Comparison of ENCODE assay signal across 14 cellular contexts in genomic region chr10:95334793-95335120, GRCh38. TPM values are rescaled to one million over a fixed set of nuclear protein-coding genes. Genes with fewer than 3 reads are reported as not detected.
DNase-seq lines count a peak whose midpoint lies in the region; ATAC-seq and TF ChIP-seq lines count a peak whose summit lies in the region.
"Had no signal": no experiment of that assay in that cellular context is flagged by ENCODE, and none has a peak within 500 bp of the region (broad histone marks: within the 10 kb centered on the region; RNA-seq: fewer than 3 reads in every experiment).

No MANE protein-coding gene starts in this region.

- no peak for TF ChIP-seq CTCF in heart left ventricle (IDR thresholded peaks at IDR 0.05)
- TF ChIP-seq CTCF in fibroblast of lung (conservative IDR thresholded peaks at IDR 0.05 in 1 of 2, IDR thresholded peaks at IDR 0.05 in 1 of 2; ENCODE audit: low read depth in 1 of 2, low read length in 2 of 2), result no peak
- TF ChIP-seq CTCF in parathyroid adenoma (IDR thresholded peaks at IDR 0.05), result no peak
- TF ChIP-seq CTCF in uterus (IDR thresholded peaks at IDR 0.05), result no peak

- 26 to 65% (median 53%) methylated on average over 3 of the region's 3 CpGs for WGBS in heart left ventricle, 4 donors

- DNase-seq in heart left ventricle (no peak), Right ventricle myocardium inferior (ENCODE audit: missing footprints) (no peak), fibroblast of lung (ENCODE audit: low read depth in 2 of 2) (no peak), uterus (no peak), GDM1 (lab: John Stamatoyannopoulos, UW) (no peak)
- DNase-seq: activated CD4-positive, CD25-positive, alpha-beta regulatory T cell treated with anti-CD3 and anti-CD28 coated beads, Interleukin-2, amount 50 U/mL, for 72 hours; effector memory CD8-positive, alpha-beta T cell; Karpas-422; T-cell had no signal

- no peak overlapping the region for H2AFZ ChIP-seq in fibroblast of lung (ENCODE audit: low read length)
- no peak overlapping the region for H2AFZ ChIP-seq in parathyroid adenoma
- H2AFZ ChIP-seq: hepatocyte had no signal

- H3K9me3 ChIP-seq in heart left ventricle, result no peaks in the 10 kb centered on the region
- no peaks in the 10 kb centered on the region for H3K9me3 ChIP-seq in fibroblast of lung (ENCODE audit: control insufficient read depth, insufficient read depth, low read depth, low read length)
- no peaks in the 10 kb centered on the region for H3K9me3 ChIP-seq in parathyroid adenoma (ENCODE audit: control insufficient read depth, low read length)
- H3K9me3 ChIP-seq in uterus, result no peaks in the 10 kb centered on the region

- H3K27me3 ChIP-seq in heart left ventricle (no peaks in the 10 kb centered on the region), fibroblast of lung (ENCODE audit: control insufficient read depth, insufficient read depth, low read length) (no peaks in the 10 kb centered on the region), parathyroid adenoma (ENCODE audit: control insufficient read depth, insufficient read depth, low read length) (no peaks in the 10 kb centered on the region), uterus (no peaks in the 10 kb centered on the region)
- H3K27me3 ChIP-seq: hepatocyte had no signal

- peak in 1 of 4 donors; percentile 14 for ATAC-seq in heart left ventricle
- ATAC-seq in Right ventricle myocardium inferior, result no peak
- no peak for ATAC-seq in HG02938 (IDR thresholded peaks at IDR 0.05; ENCODE audit: unreplicated experiment)
- ATAC-seq in GM19324 (IDR thresholded peaks at IDR 0.05; ENCODE audit: low FRiP score, unreplicated experiment), result no peak
- ATAC-seq: effector memory CD8-positive, alpha-beta T cell; T-cell had no signal

- H3K79me2 ChIP-seq in fibroblast of lung (ENCODE audit: control insufficient read depth, insufficient read depth, low read length) (no peaks in the 10 kb centered on the region), parathyroid adenoma (no peaks in the 10 kb centered on the region)
- H3K79me2 ChIP-seq: hepatocyte had no signal

- H3K4me2 ChIP-seq in fibroblast of lung (ENCODE audit: extremely low read depth, insufficient read depth, low read length), result peak overlapping the region; percentile 72
- H3K4me2 ChIP-seq in parathyroid adenoma (ENCODE audit: low read length), result no peak overlapping the region
- H3K4me2 ChIP-seq: hepatocyte had no signal

- no peak for TF ChIP-seq POLR2A in heart left ventricle (IDR thresholded peaks at IDR 0.05)
- TF ChIP-seq POLR2A in uterus (IDR thresholded peaks at IDR 0.05), result no peak

- intact Hi-C loops in heart left ventricle (cut with DNase I), result loop anchor here in 6 of 10 donors (5.0 to 10.0 kb wide), 4 partner anchors 42 to 70 kb away; partner anchors contain the start of gene PDLIM1 (in 4 of the 6)
- intact Hi-C loops in Right ventricle myocardium inferior (cut with DNase I), result loop anchor here (2.0 kb wide), 1 partner anchor 44 kb away; the partner anchor contains the start of gene PDLIM1
- intact Hi-C loops in uterus (cut with DNase I; ENCODE audit: low total_unique reads), result no loop called here

- peak overlapping the region; percentile 80 to 96 (median 92) for H3K27ac ChIP-seq in heart left ventricle
- H3K27ac ChIP-seq in fibroblast of lung (ENCODE audit: insufficient read depth, low read length), result peak overlapping the region; percentile 99
- H3K27ac ChIP-seq in parathyroid adenoma, result peak overlapping the region; percentile 89
- H3K27ac ChIP-seq in uterus, result peak overlapping the region; percentile 81 to 87
- H3K27ac ChIP-seq: 22Rv1 had no signal

- H3K36me3 ChIP-seq in heart left ventricle (peaks cover 0 to 94% (median 46%) of the 10 kb centered on the region in 9 donors), fibroblast of lung (ENCODE audit: control insufficient read depth, insufficient read depth, low read length) (no peaks in the 10 kb centered on the region), parathyroid adenoma (ENCODE audit: control insufficient read depth, insufficient read depth, low read length) (no peaks in the 10 kb centered on the region), uterus (no peaks in the 10 kb centered on the region)

- H3K9ac ChIP-seq in fibroblast of lung (ENCODE audit: insufficient read depth, low read length) (peak overlapping the region; percentile 16), parathyroid adenoma (no peak overlapping the region)

- peak overlapping the region in 1 of 12 donors; percentile 3 for H3K4me3 ChIP-seq in heart left ventricle
- no peak overlapping the region for H3K4me3 ChIP-seq in fibroblast of lung (replicated peaks in 1 of 4; ENCODE audit: control extremely low read depth in 1 of 4, insufficient read depth in 1 of 4, low read depth in 3 of 4, low read length in 4 of 4)
- H3K4me3 ChIP-seq in parathyroid adenoma (ENCODE audit: low read depth, low read length), result no peak overlapping the region
- no peak overlapping the region for H3K4me3 ChIP-seq in uterus
- H3K4me3 ChIP-seq: hepatocyte had no signal

- no peaks in the 10 kb centered on the region for H4K20me1 ChIP-seq in fibroblast of lung (ENCODE audit: control insufficient read depth, extremely low read depth, insufficient read depth, low read length)

- peaks cover 8 to 81% (median 38%) of the 10 kb centered on the region in 12 donors for H3K4me1 ChIP-seq in heart left ventricle
- H3K4me1 ChIP-seq in fibroblast of lung (ENCODE audit: control insufficient read depth, extremely low read depth, insufficient read depth, low read length), result peaks cover 14% of the 10 kb centered on the region
- no peaks in the 10 kb centered on the region for H3K4me1 ChIP-seq in parathyroid adenoma
- H3K4me1 ChIP-seq in uterus, result peaks cover 0 to 4% of the 10 kb centered on the region in 2 donors

RNA-seq across cellular contexts. Expression of gene PDLIM1, which starts 44.0 kb away (rescaled TPM):
- total RNA-seq in heart left ventricle, result 100 to 1,000 TPM; 225 to 434 (median 349) TPM
- polyA plus RNA-seq in heart left ventricle, result 100 to 1,000 TPM; 253 to 308 TPM
- total RNA-seq in Right ventricle myocardium inferior, result 273 TPM
- total RNA-seq in fibroblast of lung, result 12.1 and 24.3 TPM in 2 replicates
- polyA plus RNA-seq in fibroblast of lung, result 199 and 390 TPM in 2 replicates
- polyA plus RNA-seq in fibroblast of lung (2012), result 236 and 460 TPM in 2 replicates
- polyA minus RNA-seq in fibroblast of lung (ENCODE audit: low replicate concordance), result 188 and 437 TPM in 2 replicates
- total RNA-seq in uterus, result 100 to 1,000 TPM in 2 of 4 donors, 10 to 100 TPM in 2; 14.0 to 192 (median 86.7) TPM
